Comparison of ENCODE assay signal across 9 cellular contexts in genomic region chr10:26555719-26556368, GRCh38.
DNase-seq lines count a peak whose midpoint lies in the region; ATAC-seq, FAIRE-seq and TF ChIP-seq lines count a peak whose summit lies in the region.
"Had no signal": no experiment of that assay in that cellular context is flagged by ENCODE, and none has a peak within 500 bp of the region (broad histone marks: within the 10 kb centered on the region; RNA-seq: fewer than 3 reads in every experiment).

No MANE protein-coding gene starts in this region.

- DNase-seq in activated CD4-positive, alpha-beta T cell treated with anti-CD3 and anti-CD28 coated beads for 36 hours, result no peak
- DNase-seq in activated CD4-positive, alpha-beta T cell treated with anti-CD3 and anti-CD28 coated beads, Interleukin-2, amount 50 U/mL, for 1 hour, result no peak
- DNase-seq in body of pancreas (peak; percentile 40 to 89 (median 68)), HepG2 (ENCODE audit: low spot score) (peak; percentile 24), tibial nerve (ENCODE audit: low spot score in 2 of 2) (peak; percentile 32 to 93), NK-92 (lab: John Stamatoyannopoulos, UW; ENCODE audit: unreplicated experiment) (no peak), GM20000 (ENCODE audit: low spot score) (no peak)
- DNase-seq: NCI-H2029 had no signal

- intact Hi-C loops in activated CD4-positive, alpha-beta T cell treated with anti-CD3 and anti-CD28 coated beads for 36 hours (cut with DNase I, micrococcal nuclease), result loop anchor here in 1 of 2 experiments (10.0 kb wide), 1 partner anchor 111 kb away; no protein-coding TSS in a partner anchor
- intact Hi-C loops in body of pancreas (cut with DNase I), result loop anchor here (10.0 kb wide), 1 partner anchor 681 kb away; no protein-coding TSS in a partner anchor
- intact Hi-C loops in HepG2 (cut with micrococcal nuclease; ENCODE audit: unreplicated experiment), result no loop called here

- H3K9me3 Mint-ChIP-seq in activated CD4-positive, alpha-beta T cell treated with anti-CD3 and anti-CD28 coated beads for 36 hours (ENCODE audit: low read depth), result no peaks in the 10 kb centered on the region

- WGBS in body of pancreas, 2 donors, result 4 to 14% methylated on average over 8 of the region's 8 CpGs
- 0% methylated on average over 8 of the region's 8 CpGs for WGBS in HepG2 (ENCODE audit: low lambda C conversion rate)
- 22 to 24% methylated on average over 8 of the region's 8 CpGs for WGBS in tibial nerve, 2 donors

- BruUV-seq in HepG2 (replicated peaks; lab: Mats Ljungman, UMichigan), result no TSS peak

- H3K9me3 ChIP-seq in body of pancreas, result no peaks in the 10 kb centered on the region
- H3K9me3 ChIP-seq in HepG2 (ENCODE audit: low read length), result no peaks in the 10 kb centered on the region
- peaks cover 0 to 12% (median 0%) of the 10 kb centered on the region in 4 donors for H3K9me3 ChIP-seq in tibial nerve

- no peak for FAIRE-seq in HepG2 (lab: Jason Lieb, UNC)

- no peak overlapping the region for H3K9ac ChIP-seq in HepG2 (ENCODE audit: insufficient read depth, low read depth, low read length)

- no peak overlapping the region for H3K4me3 Mint-ChIP-seq in activated CD4-positive, alpha-beta T cell treated with anti-CD3 and anti-CD28 coated beads for 36 hours

- H3K27me3 ChIP-seq in body of pancreas (no peaks in the 10 kb centered on the region), HepG2 (ENCODE audit: control insufficient read depth in 1 of 2, insufficient read depth in 2 of 2, low read length in 2 of 2) (no peaks in the 10 kb centered on the region; a peak in 1 of 5 replicates), tibial nerve (no peaks in the 10 kb centered on the region)

- H3K27ac ChIP-seq in body of pancreas, result peak overlapping the region in 1 of 4 donors; percentile 15
- H3K27ac ChIP-seq in HepG2 (ENCODE audit: extremely low read length, insufficient read depth, low read length), result no peak overlapping the region
- H3K27ac ChIP-seq in tibial nerve, result peak overlapping the region in 2 of 4 donors; percentile 56 to 71

- CTCF ChIA-PET in activated CD4-positive, alpha-beta T cell treated with anti-CD3 and anti-CD28 coated beads for 36 hours (lab: Charles Lee), result interaction anchor here (0.5 to 6.3 kb wide), 17 partner anchors 11 to 762 kb away, joined by 3 to 105 read pairs (median 3); no protein-coding TSS in a partner anchor
- CTCF ChIA-PET in HepG2 (lab: Yijun Ruan, JAX; ENCODE audit: low intra/inter-chr PET ratio, low total read pairs), result interaction anchor here (5.0 kb wide), 1 partner anchor 221 kb away, joined by 40 read pairs; no protein-coding TSS in a partner anchor

- TF ChIP-seq RAD21 in HepG2 (CRISPR knock-in tag; IDR thresholded peaks at IDR 0.05), result no peak

- no peaks in the 10 kb centered on the region for H3K79me2 ChIP-seq in HepG2 (ENCODE audit: insufficient read depth, low read length)

- H3K27me3 Mint-ChIP-seq in activated CD4-positive, alpha-beta T cell treated with anti-CD3 and anti-CD28 coated beads for 36 hours, result no peaks in the 10 kb centered on the region

- H3K27ac Mint-ChIP-seq in activated CD4-positive, alpha-beta T cell treated with anti-CD3 and anti-CD28 coated beads for 36 hours, result peak overlapping the region; percentile 71

- TF ChIP-seq CTCF in body of pancreas (IDR thresholded peaks at IDR 0.05) (no peak), HepG2 (CRISPR knock-in tag; IDR thresholded peaks at IDR 0.05) (no peak), tibial nerve (IDR thresholded peaks at IDR 0.05) (no peak), GM20000 (IDR thresholded peaks at IDR 0.05; ENCODE audit: extremely low read depth, missing control alignments) (no peak)

- H3K4me2 ChIP-seq in HepG2 (ENCODE audit: low read depth, low read length), result no peak overlapping the region

- peaks cover 38% of the 10 kb centered on the region for H3K36me3 Mint-ChIP-seq in activated CD4-positive, alpha-beta T cell treated with anti-CD3 and anti-CD28 coated beads for 36 hours (ENCODE audit: low read depth)

- peaks cover 5% of the 10 kb centered on the region for H3K4me1 Mint-ChIP-seq in activated CD4-positive, alpha-beta T cell treated with anti-CD3 and anti-CD28 coated beads for 36 hours

- H3K4me3 ChIP-seq in body of pancreas (no peak overlapping the region), HepG2 (replicated peaks in 1 of 3; ENCODE audit: insufficient read depth in 1 of 3, low read depth in 2 of 3, low read length in 3 of 3) (no peak overlapping the region), tibial nerve (no peak overlapping the region)

- in situ Hi-C loops in HepG2 (cut with HindIII; ENCODE audit: extremely low pct_ligation_motif_present, low pct_unique_long_range_greater_than_20kb), result no loop called here

- TF ChIP-seq POLR2A in body of pancreas (IDR thresholded peaks at IDR 0.05) (no peak), HepG2 (IDR thresholded peaks at IDR 0.05; ENCODE audit: insufficient read depth in 1 of 2, low read depth in 2 of 2, low read length in 2 of 2) (no peak), tibial nerve (IDR thresholded peaks at IDR 0.05) (no peak)

- ATAC-seq in activated CD4-positive, alpha-beta T cell treated with anti-CD3 and anti-CD28 coated beads for 36 hours, result no peak
- ATAC-seq in body of pancreas (peak; percentile 76), HepG2 (peak; percentile 32; the same call in 2 of the 3 replicates), HG03442 (IDR thresholded peaks at IDR 0.05; ENCODE audit: unreplicated experiment) (no peak)

- H2AFZ ChIP-seq in HepG2 (ENCODE audit: low read length), result no peak overlapping the region

- H3K36me3 ChIP-seq in body of pancreas (replicated peaks in 1 of 2; ENCODE audit: insufficient read depth in 1 of 2, low read depth in 2 of 2) (no peaks in the 10 kb centered on the region), HepG2 (replicated peaks in 1 of 2; ENCODE audit: control insufficient read depth in 1 of 2, insufficient read depth in 2 of 2, low read length in 2 of 2) (no peaks in the 10 kb centered on the region), tibial nerve (peaks cover 0 to 5% (median 0%) of the 10 kb centered on the region in 3 donors)

- H3K4me1 ChIP-seq in body of pancreas (peaks cover 10% of the 10 kb centered on the region), HepG2 (ENCODE audit: insufficient read depth, low read length) (peaks cover 8% of the 10 kb centered on the region), tibial nerve (peaks cover 0 to 23% (median 4%) of the 10 kb centered on the region in 4 donors)

- POLR2A ChIA-PET in activated CD4-positive, alpha-beta T cell treated with anti-CD3 and anti-CD28 coated beads for 36 hours (lab: Charles Lee), result no interaction called here
- POLR2A ChIA-PET in HepG2 (lab: Yijun Ruan, JAX), result no interaction called here

- no peaks in the 10 kb centered on the region for H4K20me1 ChIP-seq in HepG2 (ENCODE audit: insufficient read depth, low read length)

- TF ChIP-seq EP300 in HepG2 (IDR thresholded peaks at IDR 0.05; ENCODE audit: low read depth in 2 of 2, low read length in 2 of 2), result no peak
- TF ChIP-seq EP300 in HepG2 (CRISPR knock-in tag; IDR thresholded peaks at IDR 0.05; ENCODE audit: borderline replicate concordance), result no peak
- TF ChIP-seq EP300 in tibial nerve (IDR thresholded peaks at IDR 0.05), result peak in 1 of 2 donors; percentile 90

TF ChIP-seq in HepG2, 621 proteins besides CTCF, POLR2A, EP300 and RAD21:
- TF ChIP-seq REPIN1 (CRISPR knock-in tag; IDR thresholded peaks at IDR 0.05; ENCODE audit: borderline replicate concordance, low read depth), result no peak
- TF ChIP-seq MXI1 (IDR thresholded peaks at IDR 0.05; ENCODE audit: borderline replicate concordance, low read depth, low read length), result no peak
- peak in 1 of 2 experiments; percentile 19; a peak in 1 of 4 replicates for TF ChIP-seq MAFK (conservative IDR thresholded peaks at IDR 0.05 in 1 of 2, IDR thresholded peaks at IDR 0.05 in 1 of 2; ENCODE audit: low read length in 2 of 2)
TF ChIP-seq in HepG2: peak in this region for 1.

Comparison
In these comparisons a context has a peak if more than half of its experiments do, and no peak if none do; other contexts are left out.
1. ATAC-seq: peak in body of pancreas (single experiment) and HepG2 (single experiment); none in activated CD4-positive, alpha-beta T cell treated with anti-CD3 and anti-CD28 coated beads for 36 hours (single experiment) and HG03442 (single experiment).
2. DNase-seq: peak in body of pancreas (4 of 4), HepG2 (single experiment) and tibial nerve (2 of 2); none in activated CD4-positive, alpha-beta T cell treated with anti-CD3 and anti-CD28 coated beads for 36 hours (single experiment), activated CD4-positive, alpha-beta T cell treated with anti-CD3 and anti-CD28 coated beads, Interleukin-2, amount 50 U/mL, for 1 hour (single experiment), NK-92 (single experiment) and GM20000 (single experiment).